ENCODE assay signal across 1 cellular context in the genomic region with DNA sequence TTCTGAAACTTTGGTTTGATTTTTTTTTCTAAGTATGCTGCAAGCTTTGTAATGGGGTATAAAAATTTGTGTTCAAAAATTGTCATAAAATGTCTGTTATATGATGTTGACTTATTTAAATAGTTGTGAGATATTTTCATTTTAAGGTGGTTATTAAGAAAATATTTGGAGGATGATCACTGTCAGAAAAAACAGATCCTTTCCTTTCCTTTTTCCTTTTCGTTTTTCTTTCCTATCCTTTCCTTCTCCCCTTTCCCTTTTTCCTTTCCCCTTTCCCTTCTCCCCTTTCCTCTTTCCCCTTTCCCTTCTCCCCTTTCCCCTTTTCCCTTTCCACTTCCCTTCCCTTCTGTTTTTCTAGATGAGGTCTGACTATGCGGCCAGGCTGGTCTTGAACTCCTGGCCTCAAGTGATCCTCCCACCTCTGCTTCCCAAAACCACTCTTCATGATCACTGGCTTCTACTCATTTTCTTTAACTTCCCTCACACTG.
TF ChIP-seq lines count a peak whose summit lies in the region.

No MANE protein-coding gene starts in this region.

TF ChIP-seq in GM23338, 12 proteins besides CTCF, POLR2A, EP300 and RAD21 (continued from another document):
- TF ChIP-seq, protein P1, sequence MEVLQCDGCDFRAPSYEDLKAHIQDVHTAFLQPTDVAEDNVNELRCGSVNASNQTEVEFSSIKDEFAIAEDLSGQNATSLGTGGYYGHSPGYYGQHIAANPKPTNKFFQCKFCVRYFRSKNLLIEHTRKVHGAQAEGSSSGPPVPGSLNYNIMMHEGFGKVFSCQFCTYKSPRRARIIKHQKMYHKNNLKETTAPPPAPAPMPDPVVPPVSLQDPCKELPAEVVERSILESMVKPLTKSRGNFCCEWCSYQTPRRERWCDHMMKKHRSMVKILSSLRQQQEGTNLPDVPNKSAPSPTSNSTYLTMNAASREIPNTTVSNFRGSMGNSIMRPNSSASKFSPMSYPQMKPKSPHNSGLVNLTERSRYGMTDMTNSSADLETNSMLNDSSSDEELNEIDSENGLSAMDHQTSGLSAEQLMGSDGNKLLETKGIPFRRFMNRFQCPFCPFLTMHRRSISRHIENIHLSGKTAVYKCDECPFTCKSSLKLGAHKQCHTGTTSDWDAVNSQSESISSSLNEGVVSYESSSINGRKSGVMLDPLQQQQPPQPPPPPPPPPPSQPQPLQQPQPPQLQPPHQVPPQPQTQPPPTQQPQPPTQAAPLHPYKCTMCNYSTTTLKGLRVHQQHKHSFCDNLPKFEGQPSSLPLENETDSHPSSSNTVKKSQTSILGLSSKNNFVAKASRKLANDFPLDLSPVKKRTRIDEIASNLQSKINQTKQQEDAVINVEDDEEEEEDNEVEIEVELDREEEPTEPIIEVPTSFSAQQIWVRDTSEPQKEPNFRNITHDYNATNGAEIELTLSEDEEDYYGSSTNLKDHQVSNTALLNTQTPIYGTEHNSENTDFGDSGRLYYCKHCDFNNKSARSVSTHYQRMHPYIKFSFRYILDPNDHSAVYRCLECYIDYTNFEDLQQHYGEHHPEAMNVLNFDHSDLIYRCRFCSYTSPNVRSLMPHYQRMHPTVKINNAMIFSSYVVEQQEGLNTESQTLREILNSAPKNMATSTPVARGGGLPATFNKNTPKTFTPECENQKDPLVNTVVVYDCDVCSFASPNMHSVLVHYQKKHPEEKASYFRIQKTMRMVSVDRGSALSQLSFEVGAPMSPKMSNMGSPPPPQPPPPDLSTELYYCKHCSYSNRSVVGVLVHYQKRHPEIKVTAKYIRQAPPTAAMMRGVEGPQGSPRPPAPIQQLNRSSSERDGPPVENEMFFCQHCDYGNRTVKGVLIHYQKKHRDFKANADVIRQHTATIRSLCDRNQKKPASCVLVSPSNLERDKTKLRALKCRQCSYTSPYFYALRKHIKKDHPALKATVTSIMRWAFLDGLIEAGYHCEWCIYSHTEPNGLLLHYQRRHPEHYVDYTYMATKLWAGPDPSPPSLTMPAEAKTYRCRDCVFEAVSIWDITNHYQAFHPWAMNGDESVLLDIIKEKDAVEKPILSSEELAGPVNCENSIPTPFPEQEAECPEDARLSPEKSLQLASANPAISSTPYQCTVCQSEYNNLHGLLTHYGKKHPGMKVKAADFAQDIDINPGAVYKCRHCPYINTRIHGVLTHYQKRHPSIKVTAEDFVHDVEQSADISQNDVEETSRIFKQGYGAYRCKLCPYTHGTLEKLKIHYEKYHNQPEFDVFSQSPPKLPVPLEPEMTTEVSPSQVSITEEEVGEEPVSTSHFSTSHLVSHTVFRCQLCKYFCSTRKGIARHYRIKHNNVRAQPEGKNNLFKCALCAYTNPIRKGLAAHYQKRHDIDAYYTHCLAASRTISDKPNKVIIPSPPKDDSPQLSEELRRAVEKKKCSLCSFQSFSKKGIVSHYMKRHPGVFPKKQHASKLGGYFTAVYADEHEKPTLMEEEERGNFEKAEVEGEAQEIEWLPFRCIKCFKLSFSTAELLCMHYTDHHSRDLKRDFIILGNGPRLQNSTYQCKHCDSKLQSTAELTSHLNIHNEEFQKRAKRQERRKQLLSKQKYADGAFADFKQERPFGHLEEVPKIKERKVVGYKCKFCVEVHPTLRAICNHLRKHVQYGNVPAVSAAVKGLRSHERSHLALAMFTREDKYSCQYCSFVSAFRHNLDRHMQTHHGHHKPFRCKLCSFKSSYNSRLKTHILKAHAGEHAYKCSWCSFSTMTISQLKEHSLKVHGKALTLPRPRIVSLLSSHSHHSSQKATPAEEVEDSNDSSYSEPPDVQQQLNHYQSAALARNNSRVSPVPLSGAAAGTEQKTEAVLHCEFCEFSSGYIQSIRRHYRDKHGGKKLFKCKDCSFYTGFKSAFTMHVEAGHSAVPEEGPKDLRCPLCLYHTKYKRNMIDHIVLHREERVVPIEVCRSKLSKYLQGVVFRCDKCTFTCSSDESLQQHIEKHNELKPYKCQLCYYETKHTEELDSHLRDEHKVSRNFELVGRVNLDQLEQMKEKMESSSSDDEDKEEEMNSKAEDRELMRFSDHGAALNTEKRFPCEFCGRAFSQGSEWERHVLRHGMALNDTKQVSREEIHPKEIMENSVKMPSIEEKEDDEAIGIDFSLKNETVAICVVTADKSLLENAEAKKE (CRISPR knock-in tag; IDR thresholded peaks at IDR 0.05), result no peak
- no peak for TF ChIP-seq STAT1 (IDR thresholded peaks at IDR 0.05; ENCODE audit: unreplicated experiment)
- TF ChIP-seq, protein P2, sequence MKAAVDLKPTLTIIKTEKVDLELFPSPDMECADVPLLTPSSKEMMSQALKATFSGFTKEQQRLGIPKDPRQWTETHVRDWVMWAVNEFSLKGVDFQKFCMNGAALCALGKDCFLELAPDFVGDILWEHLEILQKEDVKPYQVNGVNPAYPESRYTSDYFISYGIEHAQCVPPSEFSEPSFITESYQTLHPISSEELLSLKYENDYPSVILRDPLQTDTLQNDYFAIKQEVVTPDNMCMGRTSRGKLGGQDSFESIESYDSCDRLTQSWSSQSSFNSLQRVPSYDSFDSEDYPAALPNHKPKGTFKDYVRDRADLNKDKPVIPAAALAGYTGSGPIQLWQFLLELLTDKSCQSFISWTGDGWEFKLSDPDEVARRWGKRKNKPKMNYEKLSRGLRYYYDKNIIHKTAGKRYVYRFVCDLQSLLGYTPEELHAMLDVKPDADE (IDR thresholded peaks at IDR 0.05), result no peak
